13 cellular contexts compared by ENCODE assay signal in the genomic region with DNA sequence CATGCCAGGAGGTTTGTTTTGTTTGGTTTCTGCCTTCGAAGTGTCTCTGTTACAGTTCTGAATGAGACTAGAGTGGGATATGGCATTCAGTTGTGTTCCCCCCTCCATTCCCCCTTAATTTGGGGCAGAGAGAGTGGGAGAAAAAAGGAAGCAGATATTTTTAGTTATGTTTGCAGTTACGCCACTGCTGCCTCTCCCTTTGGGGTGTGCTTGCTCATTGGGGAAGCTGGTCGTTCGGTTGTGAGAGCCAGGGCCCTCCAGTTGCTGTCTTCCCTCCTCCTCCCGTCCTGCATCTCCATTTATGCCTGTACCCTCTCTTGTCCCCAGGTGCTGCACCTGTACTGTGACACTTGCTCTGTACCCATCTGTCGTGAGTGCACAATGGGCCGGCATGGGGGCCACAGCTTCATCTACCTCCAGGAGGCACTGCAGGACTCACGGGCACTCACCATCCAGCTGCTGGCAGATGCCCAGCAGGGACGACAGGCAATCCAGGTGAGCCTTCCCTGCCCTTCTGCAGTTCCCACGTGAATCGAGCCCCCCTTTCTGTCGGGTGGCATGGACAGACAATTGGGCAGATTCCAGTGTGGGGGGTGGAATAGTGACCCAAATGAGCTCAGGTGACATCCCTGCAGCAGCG. TPM values are rescaled to one million over a fixed set of nuclear protein-coding genes. Genes with fewer than 3 reads are reported as not detected.
DNase-seq lines count a peak whose midpoint lies in the region; ATAC-seq and TF ChIP-seq lines count a peak whose summit lies in the region.
"Had no signal": no experiment of that assay in that cellular context is flagged by ENCODE, and none has a peak within 500 bp of the region (broad histone marks: within the 10 kb centered on the region; RNA-seq: fewer than 3 reads in every experiment).

No MANE protein-coding gene starts in this region.

- H3K9me3 ChIP-seq in mucosa of descending colon: no peaks in the 10 kb centered on the region
- H3K9me3 ChIP-seq: ascending aorta had no signal

- H3K9me3 Mint-ChIP-seq in CD14-positive monocyte: no peaks in the 10 kb centered on the region
- H3K9me3 Mint-ChIP-seq: activated CD4-positive, alpha-beta T cell treated with anti-CD3 and anti-CD28 coated beads, Interleukin-2, amount 10 ng/mL, durations not matched to agents 24 days and 14 days had no signal

- H3K4me3 ChIP-seq in mucosa of descending colon: no peak overlapping the region
- H3K4me3 ChIP-seq: ascending aorta had no signal

- TF ChIP-seq CTCF in CD14-positive monocyte (IDR thresholded peaks at IDR 0.05) (no peak), LNCAP (IDR thresholded peaks at IDR 0.05) (peak; percentile 54), RWPE1 (conservative IDR thresholded peaks at IDR 0.05; ENCODE audit: low read depth) (no peak), mucosa of descending colon (IDR thresholded peaks at IDR 0.05) (no peak)

- CTCF ChIA-PET in RWPE1 (lab: Yijun Ruan, JAX): no interaction called here

- intact Hi-C loops in CD14-positive monocyte (cut with micrococcal nuclease) (no loop called here), mucosa of descending colon (cut with DNase I, micrococcal nuclease) (no loop called here)

- peaks cover 0 to 7% of the 10 kb centered on the region in 2 donors for H3K36me3 Mint-ChIP-seq in CD14-positive monocyte

- no peaks in the 10 kb centered on the region for H3K4me1 ChIP-seq in mucosa of descending colon (ENCODE audit: low read depth)

- POLR2A ChIA-PET in RWPE1 (lab: Yijun Ruan, JAX; ENCODE audit: low non-redundant PET): no interaction called here

- H3K36me3 ChIP-seq in mucosa of descending colon (ENCODE audit: low read depth): no peaks in the 10 kb centered on the region
- H3K36me3 ChIP-seq: ascending aorta had no signal

- DNase-seq in CD14-positive monocyte (ENCODE audit: low spot score): no peak
- DNase-seq in RWPE1 (ENCODE audit: low spot score): no peak
- DNase-seq in mucosa of descending colon: no peak
- DNase-seq in DMS153 (lab: John Stamatoyannopoulos, UW): no peak
- DNase-seq in NCI-H226: no peak
- no peak for DNase-seq in OCI-M2 (lab: John Stamatoyannopoulos, UW; ENCODE audit: unreplicated experiment)
- no peak for DNase-seq in anterior cingulate cortex (lab: John Stamatoyannopoulos, UW)
- DNase-seq: activated CD4-positive, alpha-beta T cell treated with anti-CD3 and anti-CD28 coated beads, Interleukin-2, amount 10 ng/mL, durations not matched to agents 24 days and 14 days; AML-193; T-helper 17 cell had no signal

- ATAC-seq in mucosa of descending colon: peak; percentile 41
- ATAC-seq: T-helper 17 cell had no signal

- peak overlapping the region; percentile 20 to 92 (median 81) for H3K27ac Mint-ChIP-seq in CD14-positive monocyte
- H3K27ac Mint-ChIP-seq: activated CD4-positive, alpha-beta T cell treated with anti-CD3 and anti-CD28 coated beads, Interleukin-2, amount 10 ng/mL, durations not matched to agents 24 days and 14 days; T-helper 17 cell had no signal

- peak overlapping the region; percentile 69 for H3K27ac ChIP-seq in RWPE1
- H3K27ac ChIP-seq: ascending aorta had no signal

- peaks cover 40% of the 10 kb centered on the region for H3K4me1 Mint-ChIP-seq in CD14-positive monocyte
- H3K4me1 Mint-ChIP-seq: activated CD4-positive, alpha-beta T cell treated with anti-CD3 and anti-CD28 coated beads, Interleukin-2, amount 10 ng/mL, durations not matched to agents 24 days and 14 days had no signal

- H3K27me3 Mint-ChIP-seq in CD14-positive monocyte (ENCODE audit: low read depth in 3 of 3): peaks cover 0 to 2% (median 0%) of the 10 kb centered on the region in 3 donors
- H3K27me3 Mint-ChIP-seq: progenitor cell of endocrine pancreas had no signal

- peak overlapping the region; percentile 65 to 88 for H3K4me3 Mint-ChIP-seq in CD14-positive monocyte
- H3K4me3 Mint-ChIP-seq: activated CD4-positive, alpha-beta T cell treated with anti-CD3 and anti-CD28 coated beads, Interleukin-2, amount 10 ng/mL, durations not matched to agents 24 days and 14 days; T-helper 17 cell had no signal

RNA-seq across cellular contexts. Expression of a gene that starts 55.8 kb away (rescaled TPM):
- polyA plus RNA-seq in CD14-positive monocyte: under 1 TPM; 0.02 to 0.06 TPM
- not detected for total RNA-seq in mucosa of descending colon
- total RNA-seq: ascending aorta had no signal
